ENCODE assay signal across 19 cellular contexts in the genomic region with DNA sequence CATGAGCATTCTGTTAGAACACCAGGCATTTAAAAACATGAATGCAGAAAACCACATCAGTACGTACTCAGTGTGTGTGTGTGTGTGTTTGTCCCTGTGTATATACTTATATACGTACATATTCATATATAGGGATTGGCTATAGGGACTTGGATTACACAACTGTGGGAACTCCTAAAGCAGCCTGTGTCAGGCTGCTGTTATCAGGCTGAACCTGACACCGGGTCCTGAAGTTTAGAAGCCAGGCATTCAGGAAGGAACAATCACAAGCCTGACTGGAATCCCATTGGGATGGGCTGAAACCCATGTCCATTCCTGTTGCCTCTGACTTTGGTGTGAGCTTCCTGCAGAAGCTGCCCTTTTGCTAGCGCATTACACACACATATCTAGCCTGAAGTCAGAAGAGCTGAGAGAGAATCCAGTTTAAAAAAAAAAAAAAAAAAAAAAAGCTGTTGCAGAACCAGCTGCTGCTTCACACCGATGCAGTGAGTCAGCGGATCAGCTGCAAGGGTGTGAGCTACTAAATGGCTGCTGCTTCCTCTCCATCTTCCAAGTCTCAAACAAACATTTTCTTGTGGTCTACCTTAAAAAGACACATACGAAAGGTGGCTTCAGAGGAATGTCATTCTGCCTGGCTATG.
DNase-seq lines count a peak whose midpoint lies in the region; ATAC-seq and TF ChIP-seq lines count a peak whose summit lies in the region.
"Had no signal": no experiment of that assay in that cellular context is flagged by ENCODE, and none has a peak within 500 bp of the region (broad histone marks: within the 10 kb centered on the region; RNA-seq: fewer than 3 reads in every experiment).

No MANE protein-coding gene starts in this region.

- H3K27me3 ChIP-seq in NT2/D1 (ENCODE audit: insufficient read depth, insufficient read length), result no peaks in the 10 kb centered on the region
- H3K27me3 ChIP-seq in fibroblast of lung (ENCODE audit: control insufficient read depth, insufficient read depth, low read length), result no peaks in the 10 kb centered on the region
- no peaks in the 10 kb centered on the region for H3K27me3 ChIP-seq in trophoblast cell (ENCODE audit: insufficient read depth, low read length)
- H3K27me3 ChIP-seq in effector memory CD4-positive, alpha-beta T cell (replicated peaks; ENCODE audit: control insufficient read depth, insufficient read depth, low read length, poor library complexity, severe bottlenecking), result no peaks in the 10 kb centered on the region
- H3K27me3 ChIP-seq: adrenal gland, neutrophil, right atrium auricular region, vagina had no signal

- TF ChIP-seq CTCF in fibroblast of lung (conservative IDR thresholded peaks at IDR 0.05 in 1 of 2, IDR thresholded peaks at IDR 0.05 in 1 of 2; ENCODE audit: low read depth in 1 of 2, low read length in 2 of 2), result no peak

- H3K23ac ChIP-seq in trophoblast cell (ENCODE audit: low read length), result no peak overlapping the region

- H2AFZ ChIP-seq in fibroblast of lung (ENCODE audit: low read length), result no peak overlapping the region
- H2AFZ ChIP-seq in trophoblast cell (ENCODE audit: insufficient read depth, low read length, poor library complexity), result no peak overlapping the region

- no peak overlapping the region for H3K4me3 Mint-ChIP-seq in activated CD4-positive, alpha-beta T cell treated with anti-CD3 and anti-CD28 coated beads for 36 hours
- H3K4me3 Mint-ChIP-seq: activated CD4-positive, alpha-beta memory T cell treated with anti-CD3 and anti-CD28 coated beads, Interleukin-2, amount 10 ng/mL, durations not matched to agents 7 days and 5 days; activated T-helper 1 cell treated with anti-CD3 and anti-CD28 coated beads, Interleukin-12 subunit alpha, Interleukin-12 subunit beta, Interleukin-2, Interleukin-4 antibody, amounts not matched to agents 30 ng/mL and 10 ng/mL and 1 ng/mL, durations not matched to agents 14 hours and 24 hours and 36 hours had no signal

- POLR2A ChIA-PET in activated CD4-positive, alpha-beta T cell treated with anti-CD3 and anti-CD28 coated beads for 36 hours (lab: Charles Lee), result interaction anchor here (0.6 kb wide), 1 partner anchor 1042 kb away, joined by 8 read pairs; no protein-coding TSS in a partner anchor

- intact Hi-C loops in activated CD4-positive, alpha-beta T cell treated with anti-CD3 and anti-CD28 coated beads for 36 hours (cut with DNase I, micrococcal nuclease), result no loop called here

- CTCF ChIA-PET in activated CD4-positive, alpha-beta T cell treated with anti-CD3 and anti-CD28 coated beads for 36 hours (lab: Charles Lee), result no interaction called here

- H3K4me3 ChIP-seq in NT2/D1 (ENCODE audit: insufficient read length, low read depth) (no peak overlapping the region), fibroblast of lung (replicated peaks in 1 of 4; ENCODE audit: control extremely low read depth in 1 of 4, insufficient read depth in 1 of 4, low read depth in 3 of 4, low read length in 4 of 4) (no peak overlapping the region), trophoblast cell (ENCODE audit: low read depth, low read length) (no peak overlapping the region)
- no peak overlapping the region for H3K4me3 ChIP-seq in effector memory CD4-positive, alpha-beta T cell (ENCODE audit: insufficient read depth, low read depth, low read length, poor library complexity, severe bottlenecking)
- H3K4me3 ChIP-seq: A549, adrenal gland, right atrium auricular region, vagina had no signal

- peak; percentile 35 for DNase-seq in activated CD4-positive, alpha-beta T cell treated with anti-CD3 and anti-CD28 coated beads for 36 hours
- no peak for DNase-seq in activated CD4-positive, alpha-beta T cell treated with anti-CD3 and anti-CD28 coated beads for 1 hour
- DNase-seq in NT2/D1 (ENCODE audit: low read depth, low spot score) (no peak), fibroblast of lung (ENCODE audit: low read depth in 2 of 2) (peak; percentile 9 to 41), trophoblast cell (peak; percentile 81 to 86), ecto neural progenitor cell (ENCODE audit: low spot score) (no peak)
- DNase-seq in effector memory CD4-positive, alpha-beta T cell, result no peak
- DNase-seq: activated CD4-positive, alpha-beta memory T cell treated with anti-CD3 and anti-CD28 coated beads, Interleukin-2, amount 10 ng/mL, durations not matched to agents 7 days and 5 days; adrenal gland; glutamatergic neuron; NCI-H1092 had no signal

- no peak overlapping the region for H3K14ac ChIP-seq in trophoblast cell (ENCODE audit: low read length)

- H3K27ac Mint-ChIP-seq in activated CD4-positive, alpha-beta T cell treated with anti-CD3 and anti-CD28 coated beads for 36 hours, result no peak overlapping the region
- H3K27ac Mint-ChIP-seq: activated CD4-positive, alpha-beta memory T cell treated with anti-CD3 and anti-CD28 coated beads, Interleukin-2, amount 10 ng/mL, durations not matched to agents 7 days and 5 days; activated T-helper 1 cell treated with anti-CD3 and anti-CD28 coated beads, Interleukin-12 subunit alpha, Interleukin-12 subunit beta, Interleukin-2, Interleukin-4 antibody, amounts not matched to agents 30 ng/mL and 10 ng/mL and 1 ng/mL, durations not matched to agents 14 hours and 24 hours and 36 hours had no signal

- no CpG with 5 or more reads among the region's 7 CpGs for WGBS in trophoblast cell (ENCODE audit: extremely low coverage, insufficient coverage, insufficient read length)

- H3K4me1 ChIP-seq in NT2/D1 (ENCODE audit: insufficient read depth, insufficient read length), result peaks cover 2% of the 10 kb centered on the region
- no peaks in the 10 kb centered on the region for H3K4me1 ChIP-seq in fibroblast of lung (ENCODE audit: control insufficient read depth, extremely low read depth, insufficient read depth, low read length)
- H3K4me1 ChIP-seq in trophoblast cell (ENCODE audit: control insufficient read depth in 1 of 2, insufficient read depth in 2 of 2, low read length in 2 of 2), result no peaks in the 10 kb centered on the region
- no peaks in the 10 kb centered on the region for H3K4me1 ChIP-seq in effector memory CD4-positive, alpha-beta T cell (ENCODE audit: control insufficient read depth, insufficient read depth, low read length, poor library complexity, severe bottlenecking)
- H3K4me1 ChIP-seq: A549, adrenal gland, right atrium auricular region, vagina had no signal

- no peak overlapping the region for H2AK5ac ChIP-seq in trophoblast cell (ENCODE audit: low read length)

- H3K9ac ChIP-seq in NT2/D1 (ENCODE audit: insufficient read length, low read depth) (peak overlapping the region; percentile 10), fibroblast of lung (ENCODE audit: insufficient read depth, low read length) (no peak overlapping the region), trophoblast cell (ENCODE audit: low read length) (no peak overlapping the region)

- ATAC-seq in activated CD4-positive, alpha-beta T cell treated with anti-CD3 and anti-CD28 coated beads for 36 hours, result peak; percentile 42
- no peak for ATAC-seq in GM18867 (IDR thresholded peaks at IDR 0.05; ENCODE audit: unreplicated experiment)
- ATAC-seq: A549, Right ventricle myocardium inferior had no signal

- no peak overlapping the region for H3K18ac ChIP-seq in trophoblast cell (ENCODE audit: low read length)

- no peak overlapping the region for H2BK120ac ChIP-seq in trophoblast cell (ENCODE audit: insufficient read depth, low read length, poor library complexity)

- H3K27me3 Mint-ChIP-seq in activated CD4-positive, alpha-beta T cell treated with anti-CD3 and anti-CD28 coated beads for 36 hours, result no peaks in the 10 kb centered on the region

- no peaks in the 10 kb centered on the region for H3K4me1 Mint-ChIP-seq in activated CD4-positive, alpha-beta T cell treated with anti-CD3 and anti-CD28 coated beads for 36 hours

- H3K9me3 Mint-ChIP-seq in activated CD4-positive, alpha-beta T cell treated with anti-CD3 and anti-CD28 coated beads for 36 hours (ENCODE audit: low read depth), result no peaks in the 10 kb centered on the region
- H3K9me3 Mint-ChIP-seq: activated T-helper 1 cell treated with anti-CD3 and anti-CD28 coated beads, Interleukin-12 subunit alpha, Interleukin-12 subunit beta, Interleukin-2, Interleukin-4 antibody, amounts not matched to agents 30 ng/mL and 10 ng/mL and 1 ng/mL, durations not matched to agents 14 hours and 24 hours and 36 hours had no signal

- H3K36me3 Mint-ChIP-seq in activated CD4-positive, alpha-beta T cell treated with anti-CD3 and anti-CD28 coated beads for 36 hours (ENCODE audit: low read depth), result no peaks in the 10 kb centered on the region

- no peaks in the 10 kb centered on the region for H3K79me2 ChIP-seq in fibroblast of lung (ENCODE audit: control insufficient read depth, insufficient read depth, low read length)
- no peaks in the 10 kb centered on the region for H3K79me2 ChIP-seq in trophoblast cell (ENCODE audit: control insufficient read depth, insufficient read depth, low read length, poor library complexity)

- H3K36me3 ChIP-seq in NT2/D1 (ENCODE audit: insufficient read depth, insufficient read length, low read length) (no peaks in the 10 kb centered on the region), fibroblast of lung (ENCODE audit: control insufficient read depth, insufficient read depth, low read length) (no peaks in the 10 kb centered on the region), trophoblast cell (ENCODE audit: control insufficient read depth in 1 of 2, insufficient read depth in 2 of 2, low read length in 2 of 2) (no peaks in the 10 kb centered on the region)
- no peaks in the 10 kb centered on the region for H3K36me3 ChIP-seq in effector memory CD4-positive, alpha-beta T cell (ENCODE audit: control insufficient read depth, insufficient read depth, low read length)
- H3K36me3 ChIP-seq: adrenal gland, neutrophil, right atrium auricular region, vagina had no signal

- H4K20me1 ChIP-seq in fibroblast of lung (ENCODE audit: control insufficient read depth, extremely low read depth, insufficient read depth, low read length), result no peaks in the 10 kb centered on the region

- H3K27ac ChIP-seq in fibroblast of lung (ENCODE audit: insufficient read depth, low read length) (no peak overlapping the region), trophoblast cell (ENCODE audit: low read depth, low read length) (no peak overlapping the region)
- no peak overlapping the region for H3K27ac ChIP-seq in effector memory CD4-positive, alpha-beta T cell (ENCODE audit: insufficient read depth, low read length, poor library complexity, severe bottlenecking)
- H3K27ac ChIP-seq: A549, adrenal gland, C4-2B, neutrophil, right atrium auricular region, vagina had no signal

- H2BK12ac ChIP-seq in trophoblast cell (ENCODE audit: low read length), result no peak overlapping the region

- no peak overlapping the region for H4K8ac ChIP-seq in trophoblast cell (ENCODE audit: low read depth, low read length)

- H3K4ac ChIP-seq in trophoblast cell (ENCODE audit: low read depth, low read length), result no peak overlapping the region

- no peak overlapping the region for H4K91ac ChIP-seq in trophoblast cell (ENCODE audit: low read depth, low read length)

- H2BK5ac ChIP-seq in trophoblast cell (ENCODE audit: low read depth, low read length, poor library complexity), result no peak overlapping the region

- no peaks in the 10 kb centered on the region for H3K79me1 ChIP-seq in trophoblast cell (ENCODE audit: low read length)

- no peak overlapping the region for H4K12ac ChIP-seq in trophoblast cell (ENCODE audit: low read depth, low read length)

- H3K9me3 ChIP-seq in NT2/D1 (ENCODE audit: insufficient read depth, low read length), result no peaks in the 10 kb centered on the region
- no peaks in the 10 kb centered on the region for H3K9me3 ChIP-seq in fibroblast of lung (ENCODE audit: control insufficient read depth, insufficient read depth, low read depth, low read length)
- H3K9me3 ChIP-seq in trophoblast cell (ENCODE audit: insufficient read depth, low read depth, low read length), result peaks cover 6% of the 10 kb centered on the region
- no peaks in the 10 kb centered on the region for H3K9me3 ChIP-seq in effector memory CD4-positive, alpha-beta T cell (ENCODE audit: control insufficient read depth, low read length)
- H3K9me3 ChIP-seq: A549, adrenal gland, neutrophil, right atrium auricular region, vagina had no signal

- H3K4me2 ChIP-seq in fibroblast of lung (ENCODE audit: extremely low read depth, insufficient read depth, low read length) (no peak overlapping the region), trophoblast cell (ENCODE audit: low read length) (no peak overlapping the region)
- H3K4me2 ChIP-seq: A549 had no signal

Comparison
In these comparisons a context has a peak if more than half of its experiments do, and no peak if none do; other contexts are left out.
1. DNase-seq: peak in activated CD4-positive, alpha-beta T cell treated with anti-CD3 and anti-CD28 coated beads for 36 hours (single experiment), fibroblast of lung (2 of 2) and trophoblast cell (2 of 2); none in activated CD4-positive, alpha-beta T cell treated with anti-CD3 and anti-CD28 coated beads for 1 hour (single experiment), NT2/D1 (single experiment), ecto neural progenitor cell (single experiment) and effector memory CD4-positive, alpha-beta T cell (0 of 3).